ENCODE assay signal across 26 cellular contexts in genomic region chr3:25294406-25294805, GRCh38.
A peak's percentile ranks its signal among the peaks of the same experiment; 100 is the strongest.
DNase-seq lines count a peak whose midpoint lies in the region; ATAC-seq and TF ChIP-seq lines count a peak whose summit lies in the region.
"Had no signal": no experiment of that assay in that cellular context is flagged by ENCODE, and none has a peak within 500 bp of the region (broad histone marks: within the 10 kb centered on the region; RNA-seq: fewer than 3 reads in every experiment).

No MANE protein-coding gene starts in this region.

- H3K4me2 ChIP-seq in BLaER1 (peak overlapping the region; percentile 49), mesenchymal stem cell (ENCODE audit: low read length, poor library complexity, severe bottlenecking) (no peak overlapping the region)
- H3K4me2 ChIP-seq: KMS-11 had no signal

- WGBS in mesenchymal stem cell = 95% methylated on average over 4 of the region's 4 CpGs

- H2BK5ac ChIP-seq in mesenchymal stem cell (ENCODE audit: low read depth, low read length, poor library complexity, severe bottlenecking) = no peak overlapping the region

- no peaks in the 10 kb centered on the region for H4K20me1 ChIP-seq in BLaER1

- no peak for ATAC-seq in GM18505 (IDR thresholded peaks at IDR 0.05; ENCODE audit: unreplicated experiment)
- no peak for ATAC-seq in Right ventricle myocardium inferior
- ATAC-seq in HG02763 (IDR thresholded peaks at IDR 0.05; ENCODE audit: unreplicated experiment) = no peak

- no peak overlapping the region for H3K14ac ChIP-seq in mesenchymal stem cell (ENCODE audit: low read length in 2 of 2)

- H3K9ac ChIP-seq in BLaER1 = no peak overlapping the region
- no peak overlapping the region for H3K9ac ChIP-seq in mesenchymal stem cell (ENCODE audit: low read length)
- H3K9ac ChIP-seq: KMS-11 had no signal

- H3K79me1 ChIP-seq in mesenchymal stem cell (replicated peaks; ENCODE audit: low read length, poor library complexity, severe bottlenecking) = no peaks in the 10 kb centered on the region

- no peak overlapping the region for H2BK15ac ChIP-seq in mesenchymal stem cell (ENCODE audit: low read depth, poor library complexity, severe bottlenecking)

- H3K9me3 ChIP-seq in BLaER1 (no peaks in the 10 kb centered on the region), mesenchymal stem cell (ENCODE audit: control insufficient read depth, low read length) (no peaks in the 10 kb centered on the region)
- H3K9me3 ChIP-seq: adrenal gland, colonic mucosa, upper lobe of left lung had no signal

- intact Hi-C loops in Right ventricle myocardium inferior (cut with DNase I) = no loop called here

- no peak overlapping the region for H2AK5ac ChIP-seq in mesenchymal stem cell (ENCODE audit: low read length, severe bottlenecking)

- H3K36me3 ChIP-seq in BLaER1 (no peaks in the 10 kb centered on the region), mesenchymal stem cell (ENCODE audit: control insufficient read depth in 1 of 2, insufficient read depth in 2 of 2, low read depth in 1 of 2, low read length in 2 of 2) (no peaks in the 10 kb centered on the region)
- H3K36me3 ChIP-seq: adrenal gland, colonic mucosa, upper lobe of left lung, WERI-Rb-1 had no signal

- H3K4me3 ChIP-seq in BLaER1 = no peak overlapping the region
- H3K4me3 ChIP-seq in Jurkat, Clone E6-1 (ENCODE audit: low read length) = no peak overlapping the region
- H3K4me3 ChIP-seq in mesenchymal stem cell (ENCODE audit: insufficient read depth in 1 of 2, low read depth in 1 of 2, low read length in 2 of 2) = no peak overlapping the region
- H3K4me3 ChIP-seq: adrenal gland, colonic mucosa, lung, SK-N-MC, upper lobe of left lung had no signal

- H3K27me3 ChIP-seq in BLaER1 = no peaks in the 10 kb centered on the region
- H3K27me3 ChIP-seq in mesenchymal stem cell (ENCODE audit: control insufficient read depth in 1 of 2, insufficient read depth in 1 of 2, low read length in 2 of 2) = no peaks in the 10 kb centered on the region
- H3K27me3 ChIP-seq: adrenal gland, colonic mucosa, upper lobe of left lung had no signal

- no peak overlapping the region for H2AFZ ChIP-seq in mesenchymal stem cell (ENCODE audit: low read depth, low read length)

- no peak for TF ChIP-seq POLR2A in GM18505 (IDR thresholded peaks at IDR 0.05; ENCODE audit: borderline replicate concordance, extremely low read depth, insufficient read depth, insufficient read length)

- H4K8ac ChIP-seq in mesenchymal stem cell (ENCODE audit: low read length) = no peak overlapping the region

- peak overlapping the region; percentile 23 for H2BK120ac ChIP-seq in mesenchymal stem cell (ENCODE audit: low read depth, low read length)

- no peak overlapping the region for H3K4ac ChIP-seq in mesenchymal stem cell (ENCODE audit: low read depth in 1 of 2, low read length in 2 of 2)

- H3K23ac ChIP-seq in mesenchymal stem cell (ENCODE audit: low read length in 2 of 2) = no peak overlapping the region

- H2BK12ac ChIP-seq in mesenchymal stem cell (ENCODE audit: low read length in 2 of 2) = no peak overlapping the region

- peak; percentile 9 for DNase-seq in Jurkat, Clone E6-1 (ENCODE audit: low read depth, low spot score)
- peak; percentile 65 for DNase-seq in SKM-1 treated with dmso at 0.1 percent for 144 hours (lab: John Stamatoyannopoulos, UW; ENCODE audit: unreplicated experiment)
- DNase-seq in mesenchymal stem cell = peak; percentile 13
- no peak for DNase-seq in middle frontal gyrus (ENCODE audit: extremely low spot score, low spot score)
- DNase-seq in Right ventricle myocardium inferior (ENCODE audit: missing footprints) = no peak
- DNase-seq: activated CD4-positive, alpha-beta T cell treated with anti-CD3 and anti-CD28 coated beads, Interleukin-2, amount 10 ng/mL, durations not matched to agents 24 days and 14 days; activated naive CD4-positive, alpha-beta T cell treated with Interleukin-2 at 50 U/mL for 16 hours; activated T-cell treated with anti-CD3 and anti-CD28 coated beads, Interleukin-2, amount 50 U/mL, for 48 hours; adrenal gland; colonic mucosa; HFFc6; kidney; NCI-H1105; NCI-H1930; NCI-H2227 treated with DMSO at 0.1 percent for 48 hours; NCI-H774; nucleus accumbens; upper lobe of left lung; WERI-Rb-1 had no signal

- H4K91ac ChIP-seq in mesenchymal stem cell (ENCODE audit: low read length) = no peak overlapping the region

- H3K27ac ChIP-seq in BLaER1 (no peak overlapping the region), mesenchymal stem cell (ENCODE audit: low read length, poor library complexity, severe bottlenecking) (no peak overlapping the region)
- H3K27ac ChIP-seq: adrenal gland, colonic mucosa, KMS-11, RWPE1, SK-N-MC, upper lobe of left lung, WERI-Rb-1 had no signal

- H3K4me1 ChIP-seq in BLaER1 (peaks cover 14% of the 10 kb centered on the region), mesenchymal stem cell (ENCODE audit: control insufficient read depth, insufficient read depth, low read depth, low read length) (no peaks in the 10 kb centered on the region)
- H3K4me1 ChIP-seq: adrenal gland, colonic mucosa, upper lobe of left lung had no signal

- H3K18ac ChIP-seq in mesenchymal stem cell (ENCODE audit: low read depth in 1 of 2, low read length in 2 of 2) = peak overlapping the region in 1 of 2 experiments; percentile 19

Comparison
In these comparisons a context has a peak if more than half of its experiments do, and no peak if none do; other contexts are left out.
1. DNase-seq: peak in Jurkat, Clone E6-1 (single experiment), SKM-1 treated with dmso at 0.1 percent for 144 hours (single experiment) and mesenchymal stem cell (single experiment); none in middle frontal gyrus (single experiment) and Right ventricle myocardium inferior (single experiment).